1 cellular context compared by ENCODE assay signal in genomic region chr17:27960183-27960589, GRCh38.
TF ChIP-seq lines count a peak whose summit lies in the region.

No MANE protein-coding gene starts in this region.

TF ChIP-seq in HEK293, 187 proteins besides CTCF, POLR2A, EP300 and RAD21 (continues in another document):
- TF ChIP-seq ZNF518A (tag by site-specific recombination; conservative IDR thresholded peaks at IDR 0.05; ENCODE audit: low read depth) (no peak), REPIN1 (tag by site-specific recombination; IDR thresholded peaks at IDR 0.05; ENCODE audit: low read depth) (no peak), HOXC10 (CRISPR knock-in tag; IDR thresholded peaks at IDR 0.05) (no peak), KLF1 (tag by site-specific recombination; IDR thresholded peaks at IDR 0.05) (no peak), WT1 (tag by site-specific recombination; IDR thresholded peaks at IDR 0.05) (peak; percentile 61), ZNF639 (tag by site-specific recombination; IDR thresholded peaks at IDR 0.05) (no peak), ZNF664 (tag by site-specific recombination; IDR thresholded peaks at IDR 0.05) (no peak), MYNN (tag by site-specific recombination; IDR thresholded peaks at IDR 0.05; ENCODE audit: borderline replicate concordance) (no peak), ZNF549 (tag by site-specific recombination; IDR thresholded peaks at IDR 0.05) (no peak), BCL11A (tag by site-specific recombination; IDR thresholded peaks at IDR 0.05; ENCODE audit: low read depth) (peak; percentile 64; the same call in 1 of the 2 replicates), HOXD13 (CRISPR knock-in tag; IDR thresholded peaks at IDR 0.05; ENCODE audit: borderline replicate concordance) (no peak), BCL11B (tag by site-specific recombination; IDR thresholded peaks at IDR 0.05; ENCODE audit: low read depth) (0 out of 2 replicates have a peak, but pooled peaks have one; percentile 20), ZNF692 (tag by site-specific recombination; IDR thresholded peaks at IDR 0.05) (no peak), ZBTB11 (tag by site-specific recombination; conservative IDR thresholded peaks at IDR 0.05; ENCODE audit: low read depth) (no peak), ZNF514 (tag by site-specific recombination; IDR thresholded peaks at IDR 0.05) (no peak), ZNF18 (tag by site-specific recombination; IDR thresholded peaks at IDR 0.05) (no peak), SP7 (tag by site-specific recombination; IDR thresholded peaks at IDR 0.05) (peak; percentile 52; the same call in 1 of the 2 replicates), ZNF335 (tag by site-specific recombination; conservative IDR thresholded peaks at IDR 0.05) (0 out of 2 replicates have a peak, but pooled peaks have one; percentile 20), KLF8 (tag by site-specific recombination; IDR thresholded peaks at IDR 0.05) (no peak), ZBTB8A (tag by site-specific recombination; IDR thresholded peaks at IDR 0.05) (0 out of 2 replicates have a peak, but pooled peaks have one; percentile 24), PATZ1 (tag by site-specific recombination; IDR thresholded peaks at IDR 0.05) (0 out of 2 replicates have a peak, but pooled peaks have one; percentile 15), ZNF19 (tag by site-specific recombination; IDR thresholded peaks at IDR 0.05; ENCODE audit: low read depth) (no peak), ZNF24 (tag by site-specific recombination; IDR thresholded peaks at IDR 0.05) (no peak), SCRT1 (tag by site-specific recombination; IDR thresholded peaks at IDR 0.05; ENCODE audit: borderline replicate concordance) (no peak), ZNF157 (tag by site-specific recombination; IDR thresholded peaks at IDR 0.05) (no peak), ZNF843 (tag by site-specific recombination; IDR thresholded peaks at IDR 0.05) (peak; percentile 37; the same call in 1 of the 2 replicates), GLI4 (tag by site-specific recombination; IDR thresholded peaks at IDR 0.05) (no peak), ZNF112 (tag by site-specific recombination; IDR thresholded peaks at IDR 0.05) (no peak), OSR2 (tag by site-specific recombination; IDR thresholded peaks at IDR 0.05) (peak; percentile 56; the same call in 1 of the 2 replicates), YY1 (tag by site-specific recombination; IDR thresholded peaks at IDR 0.05) (no peak), ZNF148 (tag by site-specific recombination; IDR thresholded peaks at IDR 0.05; ENCODE audit: borderline replicate concordance) (no peak), ZNF768 (tag by site-specific recombination; IDR thresholded peaks at IDR 0.05) (peak; percentile 74; the same call in 1 of the 2 replicates), ZSCAN30 (tag by site-specific recombination; IDR thresholded peaks at IDR 0.05) (no peak), ZSCAN23 (tag by site-specific recombination; IDR thresholded peaks at IDR 0.05) (no peak), ZNF426 (tag by site-specific recombination; IDR thresholded peaks at IDR 0.05) (no peak), ZNF473 (tag by site-specific recombination; IDR thresholded peaks at IDR 0.05) (no peak), TRIM28 (IDR thresholded peaks at IDR 0.05; ENCODE audit: borderline replicate concordance, low read length) (no peak), ZNF704 (tag by site-specific recombination; IDR thresholded peaks at IDR 0.05) (no peak)
